ENCODE assay signal across 1 cellular context in genomic region chr4:6940744-6941137, GRCh38.
TF ChIP-seq lines count a peak whose summit lies in the region.

No MANE protein-coding gene starts in this region.

TF ChIP-seq in HepG2, 621 proteins besides CTCF, POLR2A, EP300 and RAD21:
- TF ChIP-seq PHF20 (CRISPR knock-in tag; IDR thresholded peaks at IDR 0.05): no peak
- TF ChIP-seq NCOR1 (IDR thresholded peaks at IDR 0.05; ENCODE audit: borderline replicate concordance, low read length): no peak
- no peak for TF ChIP-seq AKAP8 (CRISPR knock-in tag; IDR thresholded peaks at IDR 0.05)
- no peak for TF ChIP-seq ZNF430 (CRISPR knock-in tag; IDR thresholded peaks at IDR 0.05)
- TF ChIP-seq PRMT3 (CRISPR knock-in tag; IDR thresholded peaks at IDR 0.05; ENCODE audit: borderline replicate concordance, low read depth): no peak
- TF ChIP-seq ZNF556 (CRISPR knock-in tag; IDR thresholded peaks at IDR 0.05; ENCODE audit: borderline replicate concordance): no peak
- no peak for TF ChIP-seq CHD2 (IDR thresholded peaks at IDR 0.05; ENCODE audit: low read depth, low read length)
- TF ChIP-seq SYNCRIP (IDR thresholded peaks at IDR 0.05; ENCODE audit: insufficient read depth, low read depth, low read length): no peak
- TF ChIP-seq ZBED4 (CRISPR knock-in tag; IDR thresholded peaks at IDR 0.05; ENCODE audit: borderline replicate concordance): no peak
- no peak for TF ChIP-seq CC2D1A (CRISPR knock-in tag; IDR thresholded peaks at IDR 0.05)
- no peak for TF ChIP-seq SMC3 (IDR thresholded peaks at IDR 0.05; ENCODE audit: low read length)
- no peak for TF ChIP-seq ZNF674 (CRISPR knock-in tag; IDR thresholded peaks at IDR 0.05; ENCODE audit: low read depth)
- TF ChIP-seq PLRG1 (conservative IDR thresholded peaks at IDR 0.05): no peak
- no peak for TF ChIP-seq CENPX (CRISPR knock-in tag; IDR thresholded peaks at IDR 0.05)
- no peak for TF ChIP-seq ZNF879 (CRISPR knock-in tag; IDR thresholded peaks at IDR 0.05)
- TF ChIP-seq ZNF121 (CRISPR knock-in tag; IDR thresholded peaks at IDR 0.05): no peak
- TF ChIP-seq ZNF615 (CRISPR knock-in tag; IDR thresholded peaks at IDR 0.05; ENCODE audit: borderline replicate concordance): no peak
- no peak for TF ChIP-seq ZNF18 (CRISPR knock-in tag; IDR thresholded peaks at IDR 0.05; ENCODE audit: insufficient replicate concordance)
